12 cellular contexts compared by ENCODE assay signal in the genomic region with DNA sequence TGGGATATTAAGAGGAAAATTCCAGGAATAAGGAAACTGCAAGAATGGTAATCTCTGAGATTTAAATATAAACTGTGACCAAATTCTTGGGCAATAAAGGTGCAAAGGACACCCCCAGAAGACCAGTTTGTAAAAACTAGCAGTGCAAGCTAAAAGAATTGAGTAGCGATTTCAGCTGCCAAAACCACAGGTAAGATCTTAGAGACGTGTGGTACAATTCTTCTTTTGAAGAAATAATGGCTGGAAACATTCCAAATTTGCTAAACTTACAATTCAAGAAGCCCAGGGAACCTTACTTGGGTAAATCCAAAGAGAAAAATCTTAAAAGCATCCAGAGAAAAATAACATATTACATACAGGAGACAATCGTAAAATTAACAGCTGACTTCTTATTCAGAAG. TPM values are rescaled to one million over a fixed set of nuclear protein-coding genes. Genes with fewer than 3 reads are reported as not detected.
"Had no signal": no experiment of that assay in that cellular context is flagged by ENCODE, and none has a peak within 500 bp of the region (broad histone marks: within the 10 kb centered on the region; RNA-seq: fewer than 3 reads in every experiment).

No MANE protein-coding gene starts in this region.

- H3K4me3 ChIP-seq: GM23248, HAP-1, K562 had no signal

- H3K9me3 ChIP-seq: HAP-1 had no signal

- H3K4me1 Mint-ChIP-seq: IgD-negative memory B cell had no signal

- H3K9me3 Mint-ChIP-seq: HFFc6 had no signal

- H3K27ac Mint-ChIP-seq: HFFc6, IgD-negative memory B cell had no signal

- H3K27ac ChIP-seq: GM23248, HL-60 had no signal

- H2AFZ ChIP-seq: GM23248 had no signal

- H3K9ac ChIP-seq: GM23248 had no signal

- H3K4me3 Mint-ChIP-seq: HFFc6, IgD-negative memory B cell had no signal

- H3K4me1 ChIP-seq: HAP-1 had no signal

- DNase-seq: GM23248, GOT3, H7, HFFc6, KG1 had no signal

- H3K36me3 ChIP-seq: HAP-1 had no signal

- ATAC-seq: HCT116, HepG2, K562 had no signal

RNA-seq across cellular contexts. Expression of a gene that starts 12.0 kb away (rescaled TPM):
- total RNA-seq: HepG2, HFFc6, HT1080 had no signal
- polyA plus RNA-seq: GM23248, HepG2 had no signal
